Comparison of ENCODE assay signal across 8 cellular contexts in the genomic region with DNA sequence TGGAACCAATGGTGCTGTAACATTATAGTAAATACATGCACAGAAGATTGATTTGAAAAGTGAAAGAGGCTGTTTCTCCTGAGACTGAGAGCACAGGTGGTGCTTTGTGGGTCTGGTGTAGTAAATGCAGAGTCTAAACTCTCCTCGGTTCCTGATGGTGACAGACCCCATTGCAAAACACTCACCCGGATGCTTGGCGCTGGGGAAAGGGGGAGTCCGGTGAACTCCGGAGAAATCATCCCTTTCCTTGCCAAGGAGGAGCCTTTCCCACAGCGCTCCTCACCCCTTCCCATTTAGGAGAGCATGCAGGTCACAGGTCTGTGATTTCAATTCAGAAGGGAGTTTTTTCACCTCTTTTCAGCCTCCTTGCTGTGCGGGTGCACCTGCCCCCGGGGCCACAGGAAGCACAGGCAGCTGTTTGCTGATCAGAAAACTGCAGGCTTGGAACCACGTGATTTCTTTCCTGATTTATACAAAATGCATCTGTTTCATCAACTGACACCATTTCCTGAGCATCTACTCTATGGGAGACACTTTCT.
A peak's percentile ranks its signal among the peaks of the same experiment; 100 is the strongest.
DNase-seq lines count a peak whose midpoint lies in the region; ATAC-seq lines count a peak whose summit lies in the region.

No MANE protein-coding gene starts in this region.

- DNase-seq in NCI-H2171 treated with DMSO at 0.1 percent for 48 hours (lab: John Stamatoyannopoulos, UW) (peak; percentile 29), NCI-H2171 (lab: John Stamatoyannopoulos, UW) (no peak), T-helper 2 cell (peak in 3 of 5 experiments; percentile 11 to 81 (median 37)), retina (peak; percentile 39), cerebellar nuclear complex (lab: John Stamatoyannopoulos, UW) (no peak), hepatic stellate cell (ENCODE audit: low spot score) (no peak), AG08396 (ENCODE audit: low spot score) (no peak)

- peak; percentile 53 for ATAC-seq in HG02938 (IDR thresholded peaks at IDR 0.05; ENCODE audit: unreplicated experiment)

Comparison
In these comparisons a context has a peak if more than half of its experiments do, and no peak if none do; other contexts are left out.
1. DNase-seq: peak in NCI-H2171 treated with DMSO at 0.1 percent for 48 hours (single experiment), T-helper 2 cell (3 of 5) and retina (single experiment); none in NCI-H2171 (single experiment), cerebellar nuclear complex (0 of 2), hepatic stellate cell (single experiment) and AG08396 (single experiment).